Comparison of ENCODE assay signal across 9 cellular contexts in genomic region chr10:93751832-93752231, GRCh38. TPM values are rescaled to one million over a fixed set of nuclear protein-coding genes. Genes with fewer than 3 reads are reported as not detected.
DNase-seq lines count a peak whose midpoint lies in the region; ATAC-seq, FAIRE-seq and TF ChIP-seq lines count a peak whose summit lies in the region.
"Had no signal": no experiment of that assay in that cellular context is flagged by ENCODE, and none has a peak within 500 bp of the region (broad histone marks: within the 10 kb centered on the region; RNA-seq: fewer than 3 reads in every experiment).

No MANE protein-coding gene starts in this region.

- no peaks in the 10 kb centered on the region for H3K36me3 ChIP-seq in ascending aorta
- no peaks in the 10 kb centered on the region for H3K36me3 ChIP-seq in keratinocyte (ENCODE audit: control insufficient read depth in 2 of 2, extremely low read depth in 1 of 2, insufficient read depth in 2 of 2, low read length in 2 of 2)

- H3K27ac ChIP-seq in ascending aorta, result no peak overlapping the region
- H3K27ac ChIP-seq in keratinocyte (ENCODE audit: control insufficient read depth, insufficient read depth, low read length), result no peak overlapping the region

- FAIRE-seq in H54 (lab: Jason Lieb, UNC) (peak; percentile 52), keratinocyte (lab: Jason Lieb, UNC) (peak; percentile 64)

- intact Hi-C loops in ascending aorta (cut with DNase I), result no loop called here

- H4K20me1 ChIP-seq in keratinocyte (ENCODE audit: control insufficient read depth, extremely low read depth, insufficient read depth, low read length), result no peaks in the 10 kb centered on the region

- dilution Hi-C loops in keratinocyte (cut with MboI; ENCODE audit: extremely low pct_ligation_motif_present, low sequenced_read_pairs), result no loop called here

- no peak for TF ChIP-seq POLR2A in H54 (IDR thresholded peaks at IDR 0.05; ENCODE audit: low read depth, low read length)

- H3K9me3 ChIP-seq in ascending aorta, result no peaks in the 10 kb centered on the region
- H3K9me3 ChIP-seq in keratinocyte (ENCODE audit: control insufficient read depth, low read depth, low read length), result no peaks in the 10 kb centered on the region

- no peak overlapping the region for H2AFZ ChIP-seq in keratinocyte (ENCODE audit: control insufficient read depth, low read length)

- no peak overlapping the region for H3K9ac ChIP-seq in keratinocyte (ENCODE audit: control insufficient read depth, extremely low read depth, insufficient read depth, low read length)

- no peak for TF ChIP-seq CTCF in ascending aorta (IDR thresholded peaks at IDR 0.05)
- TF ChIP-seq CTCF in keratinocyte (optimal IDR thresholded peaks at IDR 0.05 in 1 of 3, IDR thresholded peaks at IDR 0.05 in 1 of 3, conservative IDR thresholded peaks at IDR 0.05 in 1 of 3; ENCODE audit: extremely low read depth in 1 of 3, insufficient read depth in 2 of 3, low read length in 3 of 3), result no peak

- no peak overlapping the region for H3K4me2 ChIP-seq in keratinocyte (ENCODE audit: control insufficient read depth, extremely low read depth, insufficient read depth, low read depth, low read length)

- no peaks in the 10 kb centered on the region for H3K79me2 ChIP-seq in keratinocyte (ENCODE audit: control insufficient read depth, insufficient read depth, low read length)

- H3K9me1 ChIP-seq in keratinocyte (ENCODE audit: control insufficient read depth, extremely low read depth, insufficient read depth, low read length), result no peaks in the 10 kb centered on the region

- ATAC-seq in GM18517 (IDR thresholded peaks at IDR 0.05; ENCODE audit: unreplicated experiment), result no peak

- H3K4me3 ChIP-seq in ascending aorta, result peak overlapping the region; percentile 6 to 49
- no peak overlapping the region for H3K4me3 ChIP-seq in keratinocyte (ENCODE audit: control insufficient read depth in 2 of 3, extremely low read depth in 1 of 3, insufficient read depth in 2 of 3, low read depth in 1 of 3, low read length in 3 of 3)

- peaks cover 0 to 4% of the 10 kb centered on the region in 2 donors for H3K4me1 ChIP-seq in ascending aorta
- H3K4me1 ChIP-seq in keratinocyte (ENCODE audit: control insufficient read depth, extremely low read depth, insufficient read depth, low read length), result peaks cover 3% of the 10 kb centered on the region

- H3K27me3 ChIP-seq in ascending aorta (no peaks in the 10 kb centered on the region), keratinocyte (ENCODE audit: control insufficient read depth, extremely low read depth, insufficient read depth, low read length) (peaks cover 7% of the 10 kb centered on the region)

- DNase-seq in A172 (ENCODE audit: low spot score), result peak; percentile 54
- peak; percentile 50 for DNase-seq in H54 (ENCODE audit: insufficient read length, low spot score)
- DNase-seq in ascending aorta (ENCODE audit: low spot score in 2 of 2), result no peak
- DNase-seq in keratinocyte (ENCODE audit: low read depth, low spot score), result no peak
- no peak for DNase-seq in activated effector memory CD4-positive, alpha-beta T cell treated with anti-CD3 and anti-CD28 coated beads, Interleukin-2, amount 50 U/mL, for 16 hours
- DNase-seq in NCI-H510A treated with DMSO at 0.1 percent for 48 hours (lab: John Stamatoyannopoulos, UW), result no peak
- DNase-seq in medulla oblongata (ENCODE audit: extremely low spot score), result no peak
- DNase-seq: activated T-cell treated with anti-CD3 and anti-CD28 coated beads, Interleukin-2, amount 50 U/mL, for 4 hours had no signal

RNA-seq across cellular contexts. Expression of gene LGI1, which starts 5.9 kb away (rescaled TPM):
- not detected in 2 replicates for total RNA-seq in A172 (2014; rRNA removed; shearing (Covaris generic))
- not detected for total RNA-seq in ascending aorta
- polyA plus RNA-seq in keratinocyte, result not detected in 3 replicates
- polyA plus RNA-seq in keratinocyte (2011; ENCODE audit: low read depth), result not detected
- not detected in 2 replicates for polyA plus RNA-seq in keratinocyte (2011; cell fraction: cytosol; rRNA removed)
- not detected in 2 replicates for polyA plus RNA-seq in keratinocyte (2011; cell fraction: nucleus; rRNA removed)
- polyA plus RNA-seq in keratinocyte (2012; ENCODE audit: low replicate concordance), result not detected in 2 replicates
- not detected in 3 replicates for polyA minus RNA-seq in keratinocyte
- polyA minus RNA-seq in keratinocyte (2011; cell fraction: cytosol; rRNA and poly(A)+ RNA removed), result not detected
- not detected in 2 replicates for polyA minus RNA-seq in keratinocyte (2011; cell fraction: nucleus; rRNA and poly(A)+ RNA removed)
- total RNA-seq: activated T-cell treated with anti-CD3 and anti-CD28 coated beads, Interleukin-2, amount 50 U/mL, for 4 hours had no signal

RNA-seq across cellular contexts. Expression of gene FRA10AC1, which starts 49.4 kb away (rescaled TPM):
- 5.4 and 8.3 TPM in 2 replicates for total RNA-seq in A172 (2014; rRNA removed; shearing (Covaris generic))
- total RNA-seq in ascending aorta, result 1.7 TPM
- polyA plus RNA-seq in keratinocyte, result 5.2 to 12.8 TPM (median 6.2 TPM) in 3 replicates
- polyA plus RNA-seq in keratinocyte (2011; ENCODE audit: low read depth), result 11.7 TPM
- 2.4 and 4.6 TPM in 2 replicates for polyA plus RNA-seq in keratinocyte (2011; cell fraction: cytosol; rRNA removed)
- 7.6 and 14.8 TPM in 2 replicates for polyA plus RNA-seq in keratinocyte (2011; cell fraction: nucleus; rRNA removed)
- polyA plus RNA-seq in keratinocyte (2012; ENCODE audit: low replicate concordance), result 8.3 and 9.2 TPM in 2 replicates
- polyA minus RNA-seq in keratinocyte, result 0.23 to 4.8 TPM (median 2.2 TPM) in 3 replicates
- polyA minus RNA-seq in keratinocyte (2011; cell fraction: cytosol; rRNA and poly(A)+ RNA removed), result 2.5 TPM
- 10.9 and 11.9 TPM in 2 replicates for polyA minus RNA-seq in keratinocyte (2011; cell fraction: nucleus; rRNA and poly(A)+ RNA removed)

Comparison
In these comparisons a context has a peak if more than half of its experiments do, and no peak if none do; other contexts are left out.
1. DNase-seq: peak in A172 (single experiment) and H54 (single experiment); none in ascending aorta (0 of 2), keratinocyte (single experiment), activated effector memory CD4-positive, alpha-beta T cell treated with anti-CD3 and anti-CD28 coated beads, Interleukin-2, amount 50 U/mL, for 16 hours (single experiment), NCI-H510A treated with DMSO at 0.1 percent for 48 hours (single experiment) and medulla oblongata (single experiment).
2. H3K4me3 ChIP-seq: peak in ascending aorta (2 of 2); none in keratinocyte (0 of 3).